Comparison of ENCODE assay signal across 8 cellular contexts in the genomic region with DNA sequence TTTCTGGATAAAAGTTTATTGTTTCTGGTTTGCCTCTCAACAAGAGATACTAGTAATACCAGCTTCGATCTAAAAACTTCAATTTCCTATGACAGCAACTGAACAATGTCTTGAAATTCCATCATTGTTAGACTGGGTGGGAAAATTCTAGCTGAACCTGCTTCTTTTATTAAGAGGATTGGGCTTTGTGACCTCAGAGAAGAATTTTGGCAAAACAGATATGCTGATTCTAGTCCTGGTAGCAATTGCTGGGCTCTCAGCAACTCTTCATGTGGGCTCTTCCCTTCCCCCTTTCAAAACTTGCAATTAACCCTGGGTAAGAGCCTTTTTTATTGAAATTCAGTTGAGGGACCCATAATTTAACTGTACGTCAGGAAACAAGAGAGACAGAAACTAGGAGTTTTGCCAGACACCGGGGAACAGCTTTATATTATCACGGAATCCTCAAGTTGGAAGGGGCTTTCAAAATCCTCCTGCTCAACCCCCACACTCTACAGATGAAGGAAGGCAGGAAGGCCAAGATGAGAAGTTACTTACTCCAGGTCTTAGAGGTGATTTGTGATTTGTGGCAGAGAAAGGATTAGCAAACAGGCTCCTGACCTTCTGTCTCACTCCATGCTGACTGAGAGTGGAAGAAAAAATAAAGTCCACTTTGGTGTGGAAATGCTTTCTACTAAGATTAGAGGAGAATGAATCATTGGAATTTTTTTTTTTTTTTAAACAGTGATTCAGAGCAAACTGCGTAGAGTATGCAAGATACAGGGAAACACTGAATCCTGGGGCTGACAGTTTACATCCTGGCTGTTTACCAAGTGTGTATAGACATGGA.
A peak's percentile ranks its signal among the peaks of the same experiment; 100 is the strongest.
DNase-seq lines count a peak whose midpoint lies in the region; ATAC-seq, FAIRE-seq and TF ChIP-seq lines count a peak whose summit lies in the region.

No MANE protein-coding gene starts in this region.

- BruUV-seq in Calu3 (replicated peaks; lab: Mats Ljungman, UMichigan) (TSS peak; percentile 91), endothelial cell of umbilical vein (replicated peaks; lab: Mats Ljungman, UMichigan) (TSS peak; percentile 82)

- intact Hi-C loops in Calu3 (cut with micrococcal nuclease; ENCODE audit: unreplicated experiment) (loop anchor here (5.0 kb wide), 1 partner anchor 240 kb away; a partner anchor contains a TSS), endothelial cell of umbilical vein (cut with micrococcal nuclease) (loop anchor here (1.0 to 5.0 kb wide), 8 partner anchors 85 to 990 kb away; no protein-coding TSS in a partner anchor)

- H3K36me3 ChIP-seq in endothelial cell of umbilical vein (ENCODE audit: control insufficient read depth in 2 of 2, extremely low read depth in 1 of 2, insufficient read depth in 2 of 2, low read length in 2 of 2) = no peaks in the 10 kb centered on the region

- H3K4me1 Mint-ChIP-seq in Calu3 (ENCODE audit: low read depth, unreplicated experiment) (peaks cover 58% of the 10 kb centered on the region), osteocyte (ENCODE audit: unreplicated experiment) (peaks cover 65% of the 10 kb centered on the region)

- no peak for ATAC-seq in GM19452 (IDR thresholded peaks at IDR 0.05; ENCODE audit: unreplicated experiment)
- no peak for ATAC-seq in GM21360 (IDR thresholded peaks at IDR 0.05; ENCODE audit: unreplicated experiment)

- no peaks in the 10 kb centered on the region for H4K20me1 ChIP-seq in endothelial cell of umbilical vein (replicated peaks; ENCODE audit: control insufficient read depth, extremely low read depth, insufficient read depth, low read length)

- no peaks in the 10 kb centered on the region for H3K9me3 ChIP-seq in endothelial cell of umbilical vein (replicated peaks; ENCODE audit: control insufficient read depth, insufficient read depth, low read length)

- DNase-seq in Calu3 = no peak
- peak; percentile 76 for DNase-seq in NCI-H82 (lab: John Stamatoyannopoulos, UW)
- peak; percentile 96 for DNase-seq in endothelial cell of umbilical vein (ENCODE audit: low read depth, low spot score)
- DNase-seq in osteocyte (ENCODE audit: extremely low spot score, unreplicated experiment) = no peak
- DNase-seq in NCI-H774 (lab: John Stamatoyannopoulos, UW) = no peak
- no peak for DNase-seq in NOMO-1 (lab: John Stamatoyannopoulos, UW; ENCODE audit: unreplicated experiment in 2 of 2)

- peak; percentile 64 for FAIRE-seq in endothelial cell of umbilical vein (lab: Jason Lieb, UNC)

- H3K4me3 ChIP-seq in endothelial cell of umbilical vein (replicated peaks in 1 of 3; ENCODE audit: insufficient read depth in 1 of 3, low read depth in 1 of 3, low read length in 3 of 3) = peak overlapping the region in 1 of 3 experiments; percentile 55

- peak overlapping the region; percentile 36 for H3K4me3 Mint-ChIP-seq in Calu3 (ENCODE audit: low read depth, unreplicated experiment)
- no peak overlapping the region for H3K4me3 Mint-ChIP-seq in osteocyte (ENCODE audit: unreplicated experiment)

- peaks cover 33% of the 10 kb centered on the region for H3K4me1 ChIP-seq in endothelial cell of umbilical vein (ENCODE audit: control insufficient read depth, extremely low read depth, insufficient read depth, low read length)

- H3K9me1 ChIP-seq in endothelial cell of umbilical vein (replicated peaks; ENCODE audit: control insufficient read depth, extremely low read depth, insufficient read depth, low read length) = no peaks in the 10 kb centered on the region

- no peak for TF ChIP-seq CTCF in Calu3 (IDR thresholded peaks at IDR 0.05; ENCODE audit: unreplicated experiment)
- TF ChIP-seq CTCF in endothelial cell of umbilical vein (IDR thresholded peaks at IDR 0.05; ENCODE audit: extremely low read depth in 1 of 2, insufficient read depth in 1 of 2, low read depth in 1 of 2, low read length in 2 of 2) = no peak
- no peak for TF ChIP-seq CTCF in osteocyte (IDR thresholded peaks at IDR 0.05)

- CTCF ChIA-PET in Calu3 (lab: Charles Lee) = interaction anchor here (1.7 kb wide), 1 partner anchor 12 kb away, joined by 6 read pairs; no protein-coding TSS in a partner anchor
- CTCF ChIA-PET in endothelial cell of umbilical vein (lab: Charles Lee) = interaction anchor here (0.9 to 1.8 kb wide), 11 partner anchors 11 to 998 kb away, joined by 3 to 5 read pairs (median 3); no protein-coding TSS in a partner anchor

- H3K36me3 Mint-ChIP-seq in Calu3 (ENCODE audit: insufficient read depth, unreplicated experiment) (peaks cover 8% of the 10 kb centered on the region), osteocyte (ENCODE audit: unreplicated experiment) (no peaks in the 10 kb centered on the region)

- H3K79me2 ChIP-seq in endothelial cell of umbilical vein (ENCODE audit: control insufficient read depth, insufficient read depth, low read length) = no peaks in the 10 kb centered on the region

- H3K27ac Mint-ChIP-seq in Calu3 (ENCODE audit: unreplicated experiment) (peak overlapping the region; percentile 79), osteocyte (ENCODE audit: unreplicated experiment) (peak overlapping the region; percentile 80)

- peak overlapping the region; percentile 99 for H3K27ac ChIP-seq in endothelial cell of umbilical vein (ENCODE audit: insufficient read depth, low read depth, low read length)

- POLR2A ChIA-PET in endothelial cell of umbilical vein (lab: Charles Lee) = no interaction called here

- dilution Hi-C loops in endothelial cell of umbilical vein (cut with MboI; ENCODE audit: extremely low pct_ligation_motif_present, low sequenced_read_pairs) = no loop called here

- H2AFZ ChIP-seq in endothelial cell of umbilical vein (ENCODE audit: low read depth, low read length) = peak overlapping the region; percentile 95

- H3K9me3 Mint-ChIP-seq in Calu3 (ENCODE audit: low read depth, unreplicated experiment) = no peaks in the 10 kb centered on the region
- no peaks in the 10 kb centered on the region for H3K9me3 Mint-ChIP-seq in osteocyte (ENCODE audit: unreplicated experiment)

- no peaks in the 10 kb centered on the region for H3K27me3 ChIP-seq in endothelial cell of umbilical vein (ENCODE audit: control insufficient read depth in 2 of 2, insufficient read depth in 2 of 2, low read length in 2 of 2)

- H3K27me3 Mint-ChIP-seq in Calu3 (ENCODE audit: unreplicated experiment) (no peaks in the 10 kb centered on the region), osteocyte (ENCODE audit: unreplicated experiment) (no peaks in the 10 kb centered on the region)

- no peak for TF ChIP-seq POLR2A in endothelial cell of umbilical vein (IDR thresholded peaks at IDR 0.05; ENCODE audit: low read depth, low read length)

- H3K4me2 ChIP-seq in endothelial cell of umbilical vein (ENCODE audit: insufficient read depth, low read length) = peak overlapping the region; percentile 91

- peak overlapping the region; percentile 94 for H3K9ac ChIP-seq in endothelial cell of umbilical vein (replicated peaks; ENCODE audit: extremely low read depth, insufficient read depth, low read length)

TF ChIP-seq in endothelial cell of umbilical vein, 7 proteins besides CTCF, POLR2A, EP300 and RAD21:
- TF ChIP-seq, protein P1, sequence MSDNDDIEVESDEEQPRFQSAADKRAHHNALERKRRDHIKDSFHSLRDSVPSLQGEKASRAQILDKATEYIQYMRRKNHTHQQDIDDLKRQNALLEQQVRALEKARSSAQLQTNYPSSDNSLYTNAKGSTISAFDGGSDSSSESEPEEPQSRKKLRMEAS (IDR thresholded peaks at IDR 0.05; ENCODE audit: insufficient read depth, insufficient read length) = no peak
- no peak for TF ChIP-seq POLR2AphosphoS5 (IDR thresholded peaks at IDR 0.05; ENCODE audit: insufficient read depth, low read depth, low read length)
- TF ChIP-seq JUN (IDR thresholded peaks at IDR 0.05; ENCODE audit: borderline replicate concordance, insufficient read depth, insufficient read length, low read depth) = peak; percentile 76
- TF ChIP-seq GATA2 (IDR thresholded peaks at IDR 0.05; ENCODE audit: insufficient read depth, insufficient read length, low read depth, low read length) = no peak
- TF ChIP-seq MYC (IDR thresholded peaks at IDR 0.05; ENCODE audit: low read depth, low read length) = no peak
- no peak for TF ChIP-seq EZH2 (IDR thresholded peaks at IDR 0.05; ENCODE audit: borderline replicate concordance, low read depth, low read length, severe bottlenecking)
- TF ChIP-seq FOS (IDR thresholded peaks at IDR 0.05; ENCODE audit: borderline replicate concordance, insufficient read depth, low read length) = peak; percentile 81

Comparison
In these comparisons a context has a peak if more than half of its experiments do, and no peak if none do; other contexts are left out.
1. DNase-seq: peak in NCI-H82 (single experiment) and endothelial cell of umbilical vein (single experiment); none in Calu3 (single experiment), osteocyte (single experiment), NCI-H774 (single experiment) and NOMO-1 (0 of 2).